ENCODE assay signal across 10 cellular contexts in the genomic region with DNA sequence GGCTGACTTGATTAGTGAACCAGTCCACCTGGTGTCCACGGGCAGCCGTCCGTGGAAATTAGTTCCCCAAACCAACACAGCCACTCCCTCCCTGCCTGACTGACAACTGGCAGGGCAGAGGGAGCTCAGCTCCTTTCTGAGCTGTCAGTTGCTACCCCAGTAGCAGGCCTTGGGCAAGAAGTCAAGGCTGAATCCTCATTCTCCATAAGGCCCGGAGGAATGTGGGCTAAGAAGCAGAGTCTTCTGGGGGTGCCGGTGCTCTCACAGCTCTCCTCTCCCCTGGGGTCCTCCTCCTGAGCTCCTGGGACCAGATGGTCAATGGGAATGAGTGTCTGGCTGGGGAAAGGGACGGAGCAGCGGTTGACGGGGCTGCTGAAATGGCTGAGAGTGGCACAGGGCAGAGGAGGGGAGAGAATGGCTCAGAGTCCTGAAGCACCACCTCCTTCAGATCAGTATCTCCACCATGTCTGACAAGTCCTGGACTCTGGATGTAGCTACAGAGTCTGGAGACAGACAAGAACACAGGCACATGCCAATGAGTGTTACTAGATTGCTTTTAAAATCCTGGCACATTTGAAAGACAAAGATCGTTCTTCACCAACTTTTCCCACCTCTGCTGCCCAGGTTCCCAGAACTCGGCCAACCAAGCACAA. TPM values are rescaled to one million over a fixed set of nuclear protein-coding genes. Genes with fewer than 3 reads are reported as not detected.
DNase-seq lines count a peak whose midpoint lies in the region; ATAC-seq, FAIRE-seq and TF ChIP-seq lines count a peak whose summit lies in the region.
"Had no signal": no experiment of that assay in that cellular context is flagged by ENCODE, and none has a peak within 500 bp of the region (broad histone marks: within the 10 kb centered on the region; RNA-seq: fewer than 3 reads in every experiment).

No MANE protein-coding gene starts in this region.

- H3K4me3 ChIP-seq in AG04450 (ENCODE audit: low read depth, low read length) = peak overlapping the region; percentile 13
- no peak overlapping the region for H3K4me3 ChIP-seq in WERI-Rb-1 (ENCODE audit: low read depth, low read length)

- ATAC-seq in left cardiac atrium (peak; percentile 2 to 36), GM19023 (IDR thresholded peaks at IDR 0.05; ENCODE audit: unreplicated experiment) (no peak)

- intact Hi-C loops in left cardiac atrium (cut with DNase I) (no loop called here), posterior vena cava (cut with DNase I) (no loop called here)

- DNase-seq in AG04450 (ENCODE audit: low read depth, low spot score) = no peak
- DNase-seq in WERI-Rb-1 = no peak
- DNase-seq in left cardiac atrium = peak; percentile 18
- DNase-seq in posterior vena cava (ENCODE audit: low spot score) = peak; percentile 52
- DNase-seq in urothelium cell line (ENCODE audit: low spot score) = no peak
- no peak for DNase-seq in RKO (ENCODE audit: low spot score)
- DNase-seq in NCI-H82 (lab: John Stamatoyannopoulos, UW) = no peak
- DNase-seq: amygdala had no signal

- CTCF ChIA-PET in AG04450 (lab: Charles Lee) = interaction anchor here (0.5 to 6.9 kb wide), 11 partner anchors 25 to 146 kb away, joined by 3 to 55 read pairs (median 5); no protein-coding TSS in a partner anchor

- H3K27me3 ChIP-seq in AG04450 (ENCODE audit: control insufficient read depth, insufficient read depth, low read length) = no peaks in the 10 kb centered on the region
- no peaks in the 10 kb centered on the region for H3K27me3 ChIP-seq in WERI-Rb-1 (ENCODE audit: insufficient read depth, low read depth, severe bottlenecking)

- POLR2A ChIA-PET in AG04450 (lab: Yijun Ruan, JAX) = interaction anchor here (1.0 to 6.3 kb wide), 16 partner anchors 8 to 127 kb away, joined by 3 to 53 read pairs (median 4); a partner anchor contains a TSS

- no peak for FAIRE-seq in urothelium cell line (lab: Jason Lieb, UNC)

- H3K9me3 ChIP-seq in AG04450 (ENCODE audit: control insufficient read depth, insufficient read depth, low read length) = no peaks in the 10 kb centered on the region; the same call in 1 of the 2 replicates
- no peaks in the 10 kb centered on the region for H3K9me3 ChIP-seq in WERI-Rb-1 (ENCODE audit: severe bottlenecking)
- H3K9me3 ChIP-seq: neutrophil had no signal

- TF ChIP-seq CTCF in AG04450 (IDR thresholded peaks at IDR 0.05; ENCODE audit: low read depth, low read length) = no peak
- no peak for TF ChIP-seq CTCF in WERI-Rb-1 (IDR thresholded peaks at IDR 0.05; ENCODE audit: low read depth, low read length)

- peaks cover 95% of the 10 kb centered on the region for H3K36me3 ChIP-seq in WERI-Rb-1
- H3K36me3 ChIP-seq: neutrophil had no signal

- peak overlapping the region; percentile 98 for H3K27ac ChIP-seq in AG04450 (ENCODE audit: low read depth, low read length)
- peak overlapping the region; percentile 49 for H3K27ac ChIP-seq in WERI-Rb-1
- H3K27ac ChIP-seq: neutrophil had no signal

RNA-seq across cellular contexts. Expression of a gene that starts 16.9 kb away (rescaled TPM):
- 74.5 and 78.9 TPM in 2 replicates for polyA plus RNA-seq in AG04450 (2011; rRNA removed)
- 111 and 136 TPM in 2 replicates for polyA minus RNA-seq in AG04450 (2011; rRNA and poly(A)+ RNA removed)
- total RNA-seq in left cardiac atrium (10 to 100 TPM; 47.9 to 59.3 TPM), posterior vena cava (10 to 100 TPM; 49.9 to 56.5 TPM)

Comparison
In these comparisons a context has a peak if more than half of its experiments do, and no peak if none do; other contexts are left out.
1. DNase-seq: peak in left cardiac atrium (single experiment) and posterior vena cava (single experiment); none in AG04450 (single experiment), WERI-Rb-1 (single experiment), urothelium cell line (single experiment), RKO (single experiment) and NCI-H82 (single experiment).